ENCODE assay signal across 8 cellular contexts in genomic region chr6:3063733-3064700, GRCh38. TPM values are rescaled to one million over a fixed set of nuclear protein-coding genes. Genes with fewer than 3 reads are reported as not detected.
A peak's percentile ranks its signal among the peaks of the same experiment; 100 is the strongest.
DNase-seq lines count a peak whose midpoint lies in the region; ATAC-seq and TF ChIP-seq lines count a peak whose summit lies in the region.

No MANE protein-coding gene starts in this region.

- H3K9me3 Mint-ChIP-seq in Calu3 (ENCODE audit: low read depth, unreplicated experiment) = no peaks in the 10 kb centered on the region

- peaks cover 24% of the 10 kb centered on the region for H3F3A ChIP-seq in PC-9 (ENCODE audit: insufficient read depth, low read depth)

- peak overlapping the region; percentile 65 for H3K27ac Mint-ChIP-seq in Calu3 (ENCODE audit: unreplicated experiment)

- POLR2A ChIA-PET in PC-9 (lab: Charles Lee; ENCODE audit: unreplicated experiment) = interaction anchor here (0.5 to 0.7 kb wide), 7 partner anchors 37 to 273 kb away, joined by 3 to 10 read pairs (median 4); partner anchors contain the start of gene SERPINB1

- no peaks in the 10 kb centered on the region for H3K79me2 ChIP-seq in PC-9 (ENCODE audit: low read depth)

- peak overlapping the region; percentile 80 for H3K4me3 Mint-ChIP-seq in Calu3 (ENCODE audit: low read depth, unreplicated experiment)

- DNase-seq in Calu3 (peak; percentile 83), PC-9 (peak; percentile 63 to 93)
- peak; percentile 93 to 94 for DNase-seq in activated T-cell treated with anti-CD3 and anti-CD28 coated beads, Interleukin-2, amount 50 U/mL, for 48 hours
- DNase-seq in stimulated activated CD8-positive, alpha-beta memory T cell treated with anti-CD3 and anti-CD28 coated beads, Interleukin-7, amount 100 ng/mL, for 24 hours (ENCODE audit: low read depth) = peak; percentile 77

- H2AFZ ChIP-seq in PC-9 = peak overlapping the region; percentile 82

- peak; percentile 67 for ATAC-seq in GM21367 (IDR thresholded peaks at IDR 0.05; ENCODE audit: unreplicated experiment)
- peak; percentile 91 for ATAC-seq in esophagus mucosa

- CTCF ChIA-PET in Calu3 (lab: Charles Lee) = interaction anchor here (0.6 kb wide), 1 partner anchor 218 kb away, joined by 3 read pairs; no protein-coding TSS in a partner anchor
- CTCF ChIA-PET in PC-9 (lab: Charles Lee) = interaction anchor here (0.5 to 1.0 kb wide), 3 partner anchors 11 to 145 kb away, joined by 3 to 10 read pairs (median 3); no protein-coding TSS in a partner anchor

- peak overlapping the region; percentile 50; the same call in 1 of the 2 replicates for H3K9ac ChIP-seq in HUES48 (ENCODE audit: low read depth, low read length)

- H3K9me3 ChIP-seq in HUES48 (ENCODE audit: control insufficient read depth, insufficient read depth, low read length) (peaks cover 6% of the 10 kb centered on the region), PC-9 (ENCODE audit: insufficient read depth, low read depth) (no peaks in the 10 kb centered on the region), muscle layer of duodenum (ENCODE audit: control insufficient read depth in 1 of 2, low read length in 2 of 2) (no peaks in the 10 kb centered on the region)

- H4K20me1 ChIP-seq in PC-9 (ENCODE audit: insufficient read depth) = no peaks in the 10 kb centered on the region

- 0 out of 2 replicates have a peak, but pooled peaks cover 4% of the 10 kb centered on the region for H3K36me3 ChIP-seq in HUES48 (ENCODE audit: control insufficient read depth, insufficient read depth, low read length)
- no peaks in the 10 kb centered on the region for H3K36me3 ChIP-seq in PC-9 (ENCODE audit: low read depth)
- H3K36me3 ChIP-seq in muscle layer of duodenum (ENCODE audit: control insufficient read depth in 1 of 2, insufficient read depth in 2 of 2, low read length in 2 of 2) = peaks cover 0 to 5% of the 10 kb centered on the region in 2 donors

- H3K9me2 ChIP-seq in PC-9 (ENCODE audit: insufficient read depth) = no peaks in the 10 kb centered on the region

- peaks cover 3% of the 10 kb centered on the region for H3K27me3 Mint-ChIP-seq in Calu3 (ENCODE audit: unreplicated experiment)

- intact Hi-C loops in Calu3 (cut with micrococcal nuclease; ENCODE audit: unreplicated experiment) = loop anchor here (10.0 kb wide), 1 partner anchor 219 kb away; the partner anchor contains the start of gene SERPINB1
- intact Hi-C loops in PC-9 (cut with micrococcal nuclease; ENCODE audit: unreplicated experiment) = loop anchor here (10.0 kb wide), 1 partner anchor 299 kb away; the partner anchor contains the start of gene WRNIP1

- peak overlapping the region; percentile 91 for H3K4me2 ChIP-seq in PC-9

- H3K27me3 ChIP-seq in HUES48 (ENCODE audit: control insufficient read depth, insufficient read depth, low read length) (no peaks in the 10 kb centered on the region), PC-9 (ENCODE audit: insufficient read depth, low read depth) (no peaks in the 10 kb centered on the region), muscle layer of duodenum (ENCODE audit: low read depth, low read length) (no peaks in the 10 kb centered on the region)

- H3K27ac ChIP-seq in HUES48 (ENCODE audit: low read depth, low read length) (peak overlapping the region; percentile 64), PC-9 (no peak overlapping the region), muscle layer of duodenum (ENCODE audit: low read length) (peak overlapping the region; percentile 58)

- no peaks in the 10 kb centered on the region for H3K4me1 Mint-ChIP-seq in Calu3 (ENCODE audit: low read depth, unreplicated experiment)

- H3K4me3 ChIP-seq in HUES48 (ENCODE audit: low read depth, low read length) (peak overlapping the region; percentile 89), PC-9 (peak overlapping the region; percentile 66), muscle layer of duodenum (ENCODE audit: low read depth in 1 of 2, low read length in 2 of 2) (peak overlapping the region; percentile 70 to 73)

- peaks cover 24% of the 10 kb centered on the region for H3K36me3 Mint-ChIP-seq in Calu3 (ENCODE audit: insufficient read depth, unreplicated experiment)

- BruUV-seq in Calu3 (replicated peaks; lab: Mats Ljungman, UMichigan) (no TSS peak), PC-9 (replicated peaks; lab: Mats Ljungman, UMichigan) (TSS peak; percentile 24)

- H3K4me1 ChIP-seq in HUES48 (ENCODE audit: control insufficient read depth, insufficient read depth, low read length) (0 out of 2 replicates have a peak, but pooled peaks cover 1% of the 10 kb centered on the region), PC-9 (replicated peaks; ENCODE audit: insufficient read depth) (peaks cover 13% of the 10 kb centered on the region), muscle layer of duodenum (ENCODE audit: control insufficient read depth in 1 of 2, insufficient read depth in 2 of 2, low read length in 2 of 2) (peaks cover 0 to 10% of the 10 kb centered on the region in 2 donors)

- TF ChIP-seq CTCF in Calu3 (IDR thresholded peaks at IDR 0.05; ENCODE audit: unreplicated experiment) = no peak
- no peak for TF ChIP-seq CTCF in PC-9 (conservative IDR thresholded peaks at IDR 0.05)

RNA-seq across cellular contexts. Expression of gene RIPK1, which starts 4.3 kb away (rescaled TPM):
- total RNA-seq in Calu3 (2022) = 11.5 and 11.6 TPM in 2 replicates
- 13.9 and 14.8 TPM in 2 replicates for total RNA-seq in PC-9 (2021)
- total RNA-seq in esophagus mucosa = 16.2 TPM

RNA-seq across cellular contexts. Expression of gene BPHL, which starts 54.5 kb away (rescaled TPM):
- total RNA-seq in Calu3 (2022) = 15.1 and 18.4 TPM in 2 replicates
- 23.7 and 24.5 TPM in 2 replicates for total RNA-seq in PC-9 (2021)
- 27.0 TPM for total RNA-seq in esophagus mucosa
